1 cellular context compared by ENCODE assay signal in the genomic region with DNA sequence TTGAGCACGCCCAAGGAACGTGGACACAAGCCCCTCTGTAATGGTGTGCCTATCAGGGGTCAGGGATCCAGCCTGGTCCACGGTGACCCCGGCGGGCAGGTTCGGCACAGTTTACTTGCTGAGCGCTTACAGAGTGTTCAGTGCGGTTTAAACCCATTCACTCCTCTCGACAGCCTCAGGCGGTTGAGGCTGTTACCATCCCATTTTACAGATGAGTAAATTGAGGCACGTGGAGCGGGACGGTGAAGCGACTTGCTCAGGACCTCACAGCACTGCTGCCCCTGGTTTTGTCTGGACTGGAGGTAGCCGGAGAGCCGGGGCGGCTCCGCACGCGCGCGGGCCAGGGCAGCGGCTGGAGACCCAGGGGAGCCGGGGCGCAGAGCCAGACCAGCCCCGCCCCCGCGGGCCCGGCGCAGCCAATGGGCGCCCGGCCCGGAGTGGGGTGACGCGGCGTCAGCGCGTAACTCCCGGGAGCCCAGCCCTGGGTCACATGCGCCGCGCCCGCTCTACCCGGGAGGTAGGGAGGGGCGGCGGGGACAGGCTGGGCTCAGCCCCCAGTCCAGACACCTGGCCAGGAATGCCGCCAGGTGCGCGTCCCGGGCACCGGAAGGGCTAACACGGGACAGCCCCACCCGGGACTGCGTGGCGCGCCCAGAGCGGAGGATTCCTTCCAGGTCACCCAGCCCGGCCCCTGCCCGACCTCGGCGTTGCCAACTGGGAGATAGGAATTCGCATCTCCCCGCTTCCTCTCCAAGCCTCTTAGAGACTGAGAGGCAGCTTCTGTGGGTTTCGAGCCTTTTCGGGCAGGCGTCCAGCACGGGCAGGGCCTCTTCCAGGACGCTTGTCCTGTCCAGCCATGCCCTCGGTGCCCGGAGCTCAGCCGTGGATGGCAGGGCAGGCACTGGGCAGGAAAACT.
A peak's percentile ranks its signal among the peaks of the same experiment; 100 is the strongest.
TF ChIP-seq lines count a peak whose summit lies in the region.

No MANE protein-coding gene starts in this region.

TF ChIP-seq in HepG2, 621 proteins besides CTCF, POLR2A, EP300 and RAD21 (continued from another document and continues in another):
- TF ChIP-seq LCORL (IDR thresholded peaks at IDR 0.05) (no peak), LCORL (CRISPR knock-in tag; IDR thresholded peaks at IDR 0.05) (peak; percentile 89), SAFB2 (CRISPR knock-in tag; IDR thresholded peaks at IDR 0.05; ENCODE audit: borderline replicate concordance, low read depth) (peak; percentile 94; the same call in 1 of the 2 replicates), ZNF607 (CRISPR knock-in tag; IDR thresholded peaks at IDR 0.05; ENCODE audit: borderline replicate concordance) (no peak; the same call in 1 of the 2 replicates), JUN (CRISPR knock-in tag; IDR thresholded peaks at IDR 0.05) (peak; percentile 56; the same call in 1 of the 2 replicates), NBN (conservative IDR thresholded peaks at IDR 0.05) (no peak), MIER3 (CRISPR knock-in tag; IDR thresholded peaks at IDR 0.05; ENCODE audit: borderline replicate concordance) (peak; percentile 35; the same call in 1 of the 2 replicates), CBX5 (CRISPR knock-in tag; IDR thresholded peaks at IDR 0.05; ENCODE audit: borderline replicate concordance) (peak; percentile 63; the same call in 1 of the 2 replicates), GPN1 (CRISPR knock-in tag; IDR thresholded peaks at IDR 0.05; ENCODE audit: borderline replicate concordance) (no peak), IKZF4 (CRISPR knock-in tag; IDR thresholded peaks at IDR 0.05; ENCODE audit: borderline replicate concordance, low read depth, not compliant biosample characterization) (peak; percentile 83), ZNF232 (CRISPR knock-in tag; IDR thresholded peaks at IDR 0.05; ENCODE audit: borderline replicate concordance) (no peak; the same call in 1 of the 2 replicates), KAT7 (CRISPR knock-in tag; IDR thresholded peaks at IDR 0.05; ENCODE audit: borderline replicate concordance) (peak; percentile 93; the same call in 1 of the 2 replicates), NFYC (CRISPR knock-in tag; IDR thresholded peaks at IDR 0.05) (peak; percentile 74), ZNF280D (CRISPR knock-in tag; IDR thresholded peaks at IDR 0.05) (0 out of 2 replicates have a peak, but pooled peaks have one; percentile 51), CAMTA2 (CRISPR knock-in tag; IDR thresholded peaks at IDR 0.05; ENCODE audit: borderline replicate concordance) (peak; percentile 70; the same call in 1 of the 2 replicates), ZNF775 (CRISPR knock-in tag; IDR thresholded peaks at IDR 0.05; ENCODE audit: borderline replicate concordance) (no peak), HIVEP1 (CRISPR knock-in tag; IDR thresholded peaks at IDR 0.05) (peak; percentile 67), SKI (IDR thresholded peaks at IDR 0.05; ENCODE audit: partially characterized antibody) (peak; percentile 89), HNRNPLL (IDR thresholded peaks at IDR 0.05; ENCODE audit: low read depth, low read length, poor library complexity, severe bottlenecking) (peak; percentile 67), PAX8 (CRISPR knock-in tag; IDR thresholded peaks at IDR 0.05; ENCODE audit: borderline replicate concordance) (peak; percentile 93), PATZ1 (CRISPR knock-in tag; IDR thresholded peaks at IDR 0.05) (peak; percentile 96), HOXA9 (CRISPR knock-in tag; IDR thresholded peaks at IDR 0.05; ENCODE audit: borderline replicate concordance) (peak; percentile 74; the same call in 1 of the 2 replicates), ERF (CRISPR knock-in tag; IDR thresholded peaks at IDR 0.05) (peak; percentile 86), HDAC2 (CRISPR knock-in tag; IDR thresholded peaks at IDR 0.05) (peak; percentile 84)
- TF ChIP-seq, protein P1, sequence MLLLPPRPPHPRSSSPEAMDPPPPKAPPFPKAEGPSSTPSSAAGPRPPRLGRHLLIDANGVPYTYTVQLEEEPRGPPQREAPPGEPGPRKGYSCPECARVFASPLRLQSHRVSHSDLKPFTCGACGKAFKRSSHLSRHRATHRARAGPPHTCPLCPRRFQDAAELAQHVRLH (CRISPR knock-in tag; IDR thresholded peaks at IDR 0.05; ENCODE audit: borderline replicate concordance, low read depth): peak; percentile 96
- TF ChIP-seq, protein P2, sequence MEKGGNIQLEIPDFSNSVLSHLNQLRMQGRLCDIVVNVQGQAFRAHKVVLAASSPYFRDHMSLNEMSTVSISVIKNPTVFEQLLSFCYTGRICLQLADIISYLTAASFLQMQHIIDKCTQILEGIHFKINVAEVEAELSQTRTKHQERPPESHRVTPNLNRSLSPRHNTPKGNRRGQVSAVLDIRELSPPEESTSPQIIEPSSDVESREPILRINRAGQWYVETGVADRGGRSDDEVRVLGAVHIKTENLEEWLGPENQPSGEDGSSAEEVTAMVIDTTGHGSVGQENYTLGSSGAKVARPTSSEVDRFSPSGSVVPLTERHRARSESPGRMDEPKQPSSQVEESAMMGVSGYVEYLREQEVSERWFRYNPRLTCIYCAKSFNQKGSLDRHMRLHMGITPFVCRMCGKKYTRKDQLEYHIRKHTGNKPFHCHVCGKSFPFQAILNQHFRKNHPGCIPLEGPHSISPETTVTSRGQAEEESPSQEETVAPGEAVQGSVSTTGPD (CRISPR knock-in tag; IDR thresholded peaks at IDR 0.05): peak; percentile 53; the same call in 1 of the 2 replicates
- TF ChIP-seq, protein P3, sequence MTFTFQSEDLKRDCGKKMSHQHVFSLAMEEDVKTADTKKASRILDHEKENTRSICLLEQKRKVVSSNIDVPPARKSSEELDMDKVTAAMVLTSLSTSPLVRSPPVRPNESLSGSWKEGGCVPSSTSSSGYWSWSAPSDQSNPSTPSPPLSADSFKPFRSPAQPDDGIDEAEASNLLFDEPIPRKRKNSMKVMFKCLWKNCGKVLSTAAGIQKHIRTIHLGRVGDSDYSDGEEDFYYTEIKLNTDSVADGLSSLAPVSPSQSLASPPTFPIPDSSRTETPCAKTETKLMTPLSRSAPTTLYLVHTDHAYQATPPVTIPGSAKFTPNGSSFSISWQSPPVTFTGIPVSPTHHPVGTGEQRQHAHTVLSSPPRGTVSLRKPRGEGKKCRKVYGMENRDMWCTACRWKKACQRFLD (CRISPR knock-in tag; IDR thresholded peaks at IDR 0.05; ENCODE audit: borderline replicate concordance): no peak; the same call in 1 of the 2 replicates
- TF ChIP-seq, protein P4, sequence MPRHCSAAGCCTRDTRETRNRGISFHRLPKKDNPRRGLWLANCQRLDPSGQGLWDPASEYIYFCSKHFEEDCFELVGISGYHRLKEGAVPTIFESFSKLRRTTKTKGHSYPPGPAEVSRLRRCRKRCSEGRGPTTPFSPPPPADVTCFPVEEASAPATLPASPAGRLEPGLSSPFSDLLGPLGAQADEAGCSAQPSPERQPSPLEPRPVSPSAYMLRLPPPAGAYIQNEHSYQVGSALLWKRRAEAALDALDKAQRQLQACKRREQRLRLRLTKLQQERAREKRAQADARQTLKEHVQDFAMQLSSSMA (CRISPR knock-in tag; IDR thresholded peaks at IDR 0.05): 0 out of 2 replicates have a peak, but pooled peaks have one; percentile 61
- TF ChIP-seq, protein P5, sequence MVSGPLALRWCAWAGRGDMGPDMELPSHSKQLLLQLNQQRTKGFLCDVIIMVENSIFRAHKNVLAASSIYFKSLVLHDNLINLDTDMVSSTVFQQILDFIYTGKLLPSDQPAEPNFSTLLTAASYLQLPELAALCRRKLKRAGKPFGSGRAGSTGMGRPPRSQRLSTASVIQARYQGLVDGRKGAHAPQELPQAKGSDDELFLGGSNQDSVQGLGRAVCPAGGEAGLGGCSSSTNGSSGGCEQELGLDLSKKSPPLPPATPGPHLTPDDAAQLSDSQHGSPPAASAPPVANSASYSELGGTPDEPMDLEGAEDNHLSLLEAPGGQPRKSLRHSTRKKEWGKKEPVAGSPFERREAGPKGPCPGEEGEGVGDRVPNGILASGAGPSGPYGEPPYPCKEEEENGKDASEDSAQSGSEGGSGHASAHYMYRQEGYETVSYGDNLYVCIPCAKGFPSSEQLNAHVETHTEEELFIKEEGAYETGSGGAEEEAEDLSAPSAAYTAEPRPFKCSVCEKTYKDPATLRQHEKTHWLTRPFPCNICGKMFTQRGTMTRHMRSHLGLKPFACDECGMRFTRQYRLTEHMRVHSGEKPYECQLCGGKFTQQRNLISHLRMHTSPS (CRISPR knock-in tag; IDR thresholded peaks at IDR 0.05; ENCODE audit: low read depth): peak; percentile 86
- TF ChIP-seq, protein P6, sequence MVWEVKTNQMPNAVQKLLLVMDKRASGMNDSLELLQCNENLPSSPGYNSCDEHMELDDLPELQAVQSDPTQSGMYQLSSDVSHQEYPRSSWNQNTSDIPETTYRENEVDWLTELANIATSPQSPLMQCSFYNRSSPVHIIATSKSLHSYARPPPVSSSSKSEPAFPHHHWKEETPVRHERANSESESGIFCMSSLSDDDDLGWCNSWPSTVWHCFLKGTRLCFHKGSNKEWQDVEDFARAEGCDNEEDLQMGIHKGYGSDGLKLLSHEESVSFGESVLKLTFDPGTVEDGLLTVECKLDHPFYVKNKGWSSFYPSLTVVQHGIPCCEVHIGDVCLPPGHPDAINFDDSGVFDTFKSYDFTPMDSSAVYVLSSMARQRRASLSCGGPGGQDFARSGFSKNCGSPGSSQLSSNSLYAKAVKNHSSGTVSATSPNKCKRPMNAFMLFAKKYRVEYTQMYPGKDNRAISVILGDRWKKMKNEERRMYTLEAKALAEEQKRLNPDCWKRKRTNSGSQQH (CRISPR knock-in tag; IDR thresholded peaks at IDR 0.05; ENCODE audit: low read depth): 0 out of 2 replicates have a peak, but pooled peaks have one; percentile 22
- TF ChIP-seq, protein P7, sequence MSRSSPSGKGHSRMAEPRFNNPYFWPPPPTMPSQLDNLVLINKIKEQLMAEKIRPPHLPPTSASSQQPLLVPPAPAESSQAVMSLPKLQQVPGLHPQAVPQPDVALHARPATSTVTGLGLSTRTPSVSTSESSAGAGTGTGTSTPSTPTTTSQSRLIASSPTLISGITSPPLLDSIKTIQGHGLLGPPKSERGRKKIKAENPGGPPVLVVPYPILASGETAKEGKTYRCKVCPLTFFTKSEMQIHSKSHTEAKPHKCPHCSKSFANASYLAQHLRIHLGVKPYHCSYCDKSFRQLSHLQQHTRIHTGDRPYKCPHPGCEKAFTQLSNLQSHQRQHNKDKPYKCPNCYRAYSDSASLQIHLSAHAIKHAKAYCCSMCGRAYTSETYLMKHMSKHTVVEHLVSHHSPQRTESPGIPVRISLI (CRISPR knock-in tag; IDR thresholded peaks at IDR 0.05; ENCODE audit: borderline replicate concordance): no peak
- TF ChIP-seq, protein P8, sequence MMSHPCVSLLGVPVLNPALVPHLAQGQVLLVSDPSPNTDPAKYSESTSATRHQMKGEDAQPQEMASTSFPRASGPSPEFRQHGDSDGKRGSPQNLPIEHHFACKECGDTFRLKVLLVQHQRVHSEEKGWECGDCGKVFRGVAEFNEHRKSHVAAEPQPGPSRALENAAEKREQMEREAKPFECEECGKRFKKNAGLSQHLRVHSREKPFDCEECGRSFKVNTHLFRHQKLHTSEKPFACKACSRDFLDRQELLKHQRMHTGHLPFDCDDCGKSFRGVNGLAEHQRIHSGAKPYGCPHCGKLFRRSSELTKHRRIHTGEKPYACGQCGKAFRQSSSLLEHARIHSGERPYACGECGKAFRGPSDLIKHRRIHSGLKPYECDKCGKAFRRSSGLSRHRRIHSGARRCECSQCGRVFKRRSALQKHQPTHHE (CRISPR knock-in tag; IDR thresholded peaks at IDR 0.05; ENCODE audit: borderline replicate concordance): peak; percentile 89; the same call in 1 of the 2 replicates
